ENCODE assay signal across 1 cellular context in the genomic region with DNA sequence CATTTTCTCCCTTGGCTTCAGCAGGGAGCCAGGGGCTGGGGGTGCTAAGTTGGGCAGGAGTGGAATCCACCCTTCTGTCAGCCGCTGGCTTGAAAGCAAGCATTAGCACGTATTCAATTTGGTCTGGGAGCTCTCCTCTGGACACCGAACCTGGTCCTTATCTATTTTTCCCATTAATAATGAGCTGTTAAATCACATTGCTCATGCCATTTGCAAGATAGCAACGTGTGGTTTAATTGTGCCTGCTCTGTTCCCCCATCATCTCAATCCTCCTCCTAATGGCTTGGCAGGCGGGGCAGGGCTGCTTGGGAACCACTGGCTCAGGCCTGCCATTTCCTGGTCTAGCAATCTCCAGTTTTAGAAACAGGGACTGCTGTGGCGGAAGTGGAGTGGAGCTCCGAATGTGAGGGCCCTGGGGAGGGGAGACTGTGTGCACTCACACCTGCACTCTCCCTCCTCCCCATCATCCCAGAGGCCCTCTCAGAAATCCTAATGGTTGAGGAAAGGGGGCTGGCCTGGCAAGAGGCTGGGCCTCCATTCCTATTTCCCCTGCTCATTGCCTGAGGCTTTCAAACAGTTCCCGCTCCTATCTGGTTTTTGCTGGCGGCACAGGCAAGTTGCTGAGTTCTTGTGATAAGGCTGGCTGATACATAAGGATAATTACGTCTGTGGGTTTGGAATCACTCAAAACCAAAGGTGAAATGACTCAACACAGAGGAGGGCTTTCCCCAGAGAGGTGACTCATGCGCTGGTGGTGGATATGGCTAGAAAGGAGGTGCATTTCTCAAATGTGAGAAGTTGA.
TF ChIP-seq lines count a peak whose summit lies in the region.

No MANE protein-coding gene starts in this region.

TF ChIP-seq in K562, 482 proteins besides CTCF, POLR2A, EP300 and RAD21 (continued from another document and continues in another):
- TF ChIP-seq, protein P1, sequence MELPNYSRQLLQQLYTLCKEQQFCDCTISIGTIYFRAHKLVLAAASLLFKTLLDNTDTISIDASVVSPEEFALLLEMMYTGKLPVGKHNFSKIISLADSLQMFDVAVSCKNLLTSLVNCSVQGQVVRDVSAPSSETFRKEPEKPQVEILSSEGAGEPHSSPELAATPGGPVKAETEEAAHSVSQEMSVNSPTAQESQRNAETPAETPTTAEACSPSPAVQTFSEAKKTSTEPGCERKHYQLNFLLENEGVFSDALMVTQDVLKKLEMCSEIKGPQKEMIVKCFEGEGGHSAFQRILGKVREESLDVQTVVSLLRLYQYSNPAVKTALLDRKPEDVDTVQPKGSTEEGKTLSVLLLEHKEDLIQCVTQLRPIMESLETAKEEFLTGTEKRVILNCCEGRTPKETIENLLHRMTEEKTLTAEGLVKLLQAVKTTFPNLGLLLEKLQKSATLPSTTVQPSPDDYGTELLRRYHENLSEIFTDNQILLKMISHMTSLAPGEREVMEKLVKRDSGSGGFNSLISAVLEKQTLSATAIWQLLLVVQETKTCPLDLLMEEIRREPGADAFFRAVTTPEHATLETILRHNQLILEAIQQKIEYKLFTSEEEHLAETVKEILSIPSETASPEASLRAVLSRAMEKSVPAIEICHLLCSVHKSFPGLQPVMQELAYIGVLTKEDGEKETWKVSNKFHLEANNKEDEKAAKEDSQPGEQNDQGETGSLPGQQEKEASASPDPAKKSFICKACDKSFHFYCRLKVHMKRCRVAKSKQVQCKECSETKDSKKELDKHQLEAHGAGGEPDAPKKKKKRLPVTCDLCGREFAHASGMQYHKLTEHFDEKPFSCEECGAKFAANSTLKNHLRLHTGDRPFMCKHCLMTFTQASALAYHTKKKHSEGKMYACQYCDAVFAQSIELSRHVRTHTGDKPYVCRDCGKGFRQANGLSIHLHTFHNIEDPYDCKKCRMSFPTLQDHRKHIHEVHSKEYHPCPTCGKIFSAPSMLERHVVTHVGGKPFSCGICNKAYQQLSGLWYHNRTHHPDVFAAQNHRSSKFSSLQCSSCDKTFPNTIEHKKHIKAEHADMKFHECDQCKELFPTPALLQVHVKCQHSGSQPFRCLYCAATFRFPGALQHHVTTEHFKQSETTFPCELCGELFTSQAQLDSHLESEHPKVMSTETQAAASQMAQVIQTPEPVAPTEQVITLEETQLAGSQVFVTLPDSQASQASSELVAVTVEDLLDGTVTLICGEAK (IDR thresholded peaks at IDR 0.05) = peak; percentile 18; the same call in 1 of the 2 replicates
- TF ChIP-seq, protein P1 (CRISPR knock-in tag; IDR thresholded peaks at IDR 0.05) = no peak
- TF ChIP-seq CEBPB (tag; IDR thresholded peaks at IDR 0.05) (peak; percentile 67), SMAD2 (IDR thresholded peaks at IDR 0.05; ENCODE audit: low read depth, low read length) (no peak), MYNN (IDR thresholded peaks at IDR 0.05) (peak; percentile 83), MYNN (CRISPR knock-in tag; IDR thresholded peaks at IDR 0.05) (no peak), TGIF2 (CRISPR knock-in tag; IDR thresholded peaks at IDR 0.05) (no peak), MTA2 (IDR thresholded peaks at IDR 0.05; ENCODE audit: low read depth) (peak; percentile 95), JUND (IDR thresholded peaks at IDR 0.05; ENCODE audit: borderline replicate concordance, low read depth, low read length) (peak; percentile 99), JUND (tag; IDR thresholded peaks at IDR 0.05; ENCODE audit: borderline replicate concordance, low read depth, low read length) (peak; percentile 99), ETV5 (CRISPR knock-in tag; IDR thresholded peaks at IDR 0.05; ENCODE audit: low read depth) (0 out of 2 replicates have a peak, but pooled peaks have one; percentile 22), CXXC5 (CRISPR knock-in tag; IDR thresholded peaks at IDR 0.05) (peak; percentile 80), NR2C2 (CRISPR knock-in tag; IDR thresholded peaks at IDR 0.05) (no peak), NR2C2 (tag; IDR thresholded peaks at IDR 0.05) (peak; percentile 53), NFIX (CRISPR knock-in tag; IDR thresholded peaks at IDR 0.05; ENCODE audit: low read depth) (no peak), ZNF3 (CRISPR knock-in tag; IDR thresholded peaks at IDR 0.05) (no peak), MXI1 (IDR thresholded peaks at IDR 0.05; ENCODE audit: low read depth, low read length) (peak; percentile 49; the same call in 1 of the 2 replicates), PRMT5 (CRISPR knock-in tag; IDR thresholded peaks at IDR 0.05) (no peak), TOE1 (IDR thresholded peaks at IDR 0.05; ENCODE audit: borderline replicate concordance) (peak; percentile 55; the same call in 1 of the 2 replicates), TOE1 (CRISPR knock-in tag; IDR thresholded peaks at IDR 0.05; ENCODE audit: borderline replicate concordance, low read depth) (no peak), PML (IDR thresholded peaks at IDR 0.05; ENCODE audit: low read length) (peak; percentile 98), SMC3 (conservative IDR thresholded peaks at IDR 0.05; ENCODE audit: insufficient read depth, low read depth, low read length) (no peak), NONO (IDR thresholded peaks at IDR 0.05; ENCODE audit: low read depth in 2 of 2, low read length in 1 of 2) (peak in 1 of 2 experiments; percentile 49; a peak in 1 of 4 replicates), NEUROD1 (IDR thresholded peaks at IDR 0.05; ENCODE audit: borderline replicate concordance, low read depth, low read length, partially characterized antibody) (peak; percentile 82), PHF8 (IDR thresholded peaks at IDR 0.05; ENCODE audit: borderline replicate concordance, low read length) (peak; percentile 14; the same call in 1 of the 2 replicates), TCF7 (IDR thresholded peaks at IDR 0.05; ENCODE audit: borderline replicate concordance) (peak; percentile 78; the same call in 1 of the 2 replicates), ZNF263 (CRISPR knock-in tag; IDR thresholded peaks at IDR 0.05; ENCODE audit: borderline replicate concordance) (peak; percentile 98), GATAD2B (IDR thresholded peaks at IDR 0.05; ENCODE audit: borderline replicate concordance) (peak; percentile 68; the same call in 1 of the 2 replicates), KHSRP (IDR thresholded peaks at IDR 0.05) (peak; percentile 62; the same call in 1 of the 2 replicates), SMAD4 (CRISPR knock-in tag; conservative IDR thresholded peaks at IDR 0.05) (peak; percentile 96), SMARCA4 (IDR thresholded peaks at IDR 0.05) (peak; percentile 99), FOS (IDR thresholded peaks at IDR 0.05; ENCODE audit: extremely low read depth, insufficient read length) (peak; percentile 72), NFIC (IDR thresholded peaks at IDR 0.05) (peak; percentile 92), HDAC1 (IDR thresholded peaks at IDR 0.05) (peak in 1 of 2 experiments; percentile 80; a peak in 2 of 4 replicates)
- TF ChIP-seq, protein P2, sequence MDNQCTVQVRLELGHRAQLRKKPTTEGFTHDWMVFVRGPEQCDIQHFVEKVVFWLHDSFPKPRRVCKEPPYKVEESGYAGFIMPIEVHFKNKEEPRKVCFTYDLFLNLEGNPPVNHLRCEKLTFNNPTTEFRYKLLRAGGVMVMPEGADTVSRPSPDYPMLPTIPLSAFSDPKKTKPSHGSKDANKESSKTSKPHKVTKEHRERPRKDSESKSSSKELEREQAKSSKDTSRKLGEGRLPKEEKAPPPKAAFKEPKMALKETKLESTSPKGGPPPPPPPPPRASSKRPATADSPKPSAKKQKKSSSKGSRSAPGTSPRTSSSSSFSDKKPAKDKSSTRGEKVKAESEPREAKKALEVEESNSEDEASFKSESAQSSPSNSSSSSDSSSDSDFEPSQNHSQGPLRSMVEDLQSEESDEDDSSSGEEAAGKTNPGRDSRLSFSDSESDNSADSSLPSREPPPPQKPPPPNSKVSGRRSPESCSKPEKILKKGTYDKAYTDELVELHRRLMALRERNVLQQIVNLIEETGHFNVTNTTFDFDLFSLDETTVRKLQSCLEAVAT (IDR thresholded peaks at IDR 0.05) = peak in 1 of 2 experiments; percentile 76; a peak in 2 of 4 replicates
- TF ChIP-seq, protein P3, sequence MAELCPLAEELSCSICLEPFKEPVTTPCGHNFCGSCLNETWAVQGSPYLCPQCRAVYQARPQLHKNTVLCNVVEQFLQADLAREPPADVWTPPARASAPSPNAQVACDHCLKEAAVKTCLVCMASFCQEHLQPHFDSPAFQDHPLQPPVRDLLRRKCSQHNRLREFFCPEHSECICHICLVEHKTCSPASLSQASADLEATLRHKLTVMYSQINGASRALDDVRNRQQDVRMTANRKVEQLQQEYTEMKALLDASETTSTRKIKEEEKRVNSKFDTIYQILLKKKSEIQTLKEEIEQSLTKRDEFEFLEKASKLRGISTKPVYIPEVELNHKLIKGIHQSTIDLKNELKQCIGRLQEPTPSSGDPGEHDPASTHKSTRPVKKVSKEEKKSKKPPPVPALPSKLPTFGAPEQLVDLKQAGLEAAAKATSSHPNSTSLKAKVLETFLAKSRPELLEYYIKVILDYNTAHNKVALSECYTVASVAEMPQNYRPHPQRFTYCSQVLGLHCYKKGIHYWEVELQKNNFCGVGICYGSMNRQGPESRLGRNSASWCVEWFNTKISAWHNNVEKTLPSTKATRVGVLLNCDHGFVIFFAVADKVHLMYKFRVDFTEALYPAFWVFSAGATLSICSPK (IDR thresholded peaks at IDR 0.05; ENCODE audit: borderline replicate concordance) = no peak
- TF ChIP-seq, protein P4, sequence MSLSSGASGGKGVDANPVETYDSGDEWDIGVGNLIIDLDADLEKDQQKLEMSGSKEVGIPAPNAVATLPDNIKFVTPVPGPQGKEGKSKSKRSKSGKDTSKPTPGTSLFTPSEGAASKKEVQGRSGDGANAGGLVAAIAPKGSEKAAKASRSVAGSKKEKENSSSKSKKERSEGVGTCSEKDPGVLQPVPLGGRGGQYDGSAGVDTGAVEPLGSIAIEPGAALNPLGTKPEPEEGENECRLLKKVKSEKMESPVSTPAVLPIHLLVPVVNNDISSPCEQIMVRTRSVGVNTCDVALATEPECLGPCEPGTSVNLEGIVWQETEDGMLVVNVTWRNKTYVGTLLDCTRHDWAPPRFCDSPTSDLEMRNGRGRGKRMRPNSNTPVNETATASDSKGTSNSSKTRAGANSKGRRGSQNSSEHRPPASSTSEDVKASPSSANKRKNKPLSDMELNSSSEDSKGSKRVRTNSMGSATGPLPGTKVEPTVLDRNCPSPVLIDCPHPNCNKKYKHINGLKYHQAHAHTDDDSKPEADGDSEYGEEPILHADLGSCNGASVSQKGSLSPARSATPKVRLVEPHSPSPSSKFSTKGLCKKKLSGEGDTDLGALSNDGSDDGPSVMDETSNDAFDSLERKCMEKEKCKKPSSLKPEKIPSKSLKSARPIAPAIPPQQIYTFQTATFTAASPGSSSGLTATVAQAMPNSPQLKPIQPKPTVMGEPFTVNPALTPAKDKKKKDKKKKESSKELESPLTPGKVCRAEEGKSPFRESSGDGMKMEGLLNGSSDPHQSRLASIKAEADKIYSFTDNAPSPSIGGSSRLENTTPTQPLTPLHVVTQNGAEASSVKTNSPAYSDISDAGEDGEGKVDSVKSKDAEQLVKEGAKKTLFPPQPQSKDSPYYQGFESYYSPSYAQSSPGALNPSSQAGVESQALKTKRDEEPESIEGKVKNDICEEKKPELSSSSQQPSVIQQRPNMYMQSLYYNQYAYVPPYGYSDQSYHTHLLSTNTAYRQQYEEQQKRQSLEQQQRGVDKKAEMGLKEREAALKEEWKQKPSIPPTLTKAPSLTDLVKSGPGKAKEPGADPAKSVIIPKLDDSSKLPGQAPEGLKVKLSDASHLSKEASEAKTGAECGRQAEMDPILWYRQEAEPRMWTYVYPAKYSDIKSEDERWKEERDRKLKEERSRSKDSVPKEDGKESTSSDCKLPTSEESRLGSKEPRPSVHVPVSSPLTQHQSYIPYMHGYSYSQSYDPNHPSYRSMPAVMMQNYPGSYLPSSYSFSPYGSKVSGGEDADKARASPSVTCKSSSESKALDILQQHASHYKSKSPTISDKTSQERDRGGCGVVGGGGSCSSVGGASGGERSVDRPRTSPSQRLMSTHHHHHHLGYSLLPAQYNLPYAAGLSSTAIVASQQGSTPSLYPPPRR (CRISPR knock-in tag; IDR thresholded peaks at IDR 0.05; ENCODE audit: borderline replicate concordance) = no peak
- TF ChIP-seq, protein P5, sequence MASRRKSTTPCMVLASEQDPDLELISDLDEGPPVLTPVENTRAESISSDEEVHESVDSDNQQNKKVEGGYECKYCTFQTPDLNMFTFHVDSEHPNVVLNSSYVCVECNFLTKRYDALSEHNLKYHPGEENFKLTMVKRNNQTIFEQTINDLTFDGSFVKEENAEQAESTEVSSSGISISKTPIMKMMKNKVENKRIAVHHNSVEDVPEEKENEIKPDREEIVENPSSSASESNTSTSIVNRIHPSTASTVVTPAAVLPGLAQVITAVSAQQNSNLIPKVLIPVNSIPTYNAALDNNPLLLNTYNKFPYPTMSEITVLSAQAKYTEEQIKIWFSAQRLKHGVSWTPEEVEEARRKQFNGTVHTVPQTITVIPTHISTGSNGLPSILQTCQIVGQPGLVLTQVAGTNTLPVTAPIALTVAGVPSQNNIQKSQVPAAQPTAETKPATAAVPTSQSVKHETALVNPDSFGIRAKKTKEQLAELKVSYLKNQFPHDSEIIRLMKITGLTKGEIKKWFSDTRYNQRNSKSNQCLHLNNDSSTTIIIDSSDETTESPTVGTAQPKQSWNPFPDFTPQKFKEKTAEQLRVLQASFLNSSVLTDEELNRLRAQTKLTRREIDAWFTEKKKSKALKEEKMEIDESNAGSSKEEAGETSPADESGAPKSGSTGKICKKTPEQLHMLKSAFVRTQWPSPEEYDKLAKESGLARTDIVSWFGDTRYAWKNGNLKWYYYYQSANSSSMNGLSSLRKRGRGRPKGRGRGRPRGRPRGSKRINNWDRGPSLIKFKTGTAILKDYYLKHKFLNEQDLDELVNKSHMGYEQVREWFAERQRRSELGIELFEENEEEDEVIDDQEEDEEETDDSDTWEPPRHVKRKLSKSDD (conservative IDR thresholded peaks at IDR 0.05; ENCODE audit: low read length) = no peak
